ENCODE assay signal across 17 cellular contexts in the genomic region with DNA sequence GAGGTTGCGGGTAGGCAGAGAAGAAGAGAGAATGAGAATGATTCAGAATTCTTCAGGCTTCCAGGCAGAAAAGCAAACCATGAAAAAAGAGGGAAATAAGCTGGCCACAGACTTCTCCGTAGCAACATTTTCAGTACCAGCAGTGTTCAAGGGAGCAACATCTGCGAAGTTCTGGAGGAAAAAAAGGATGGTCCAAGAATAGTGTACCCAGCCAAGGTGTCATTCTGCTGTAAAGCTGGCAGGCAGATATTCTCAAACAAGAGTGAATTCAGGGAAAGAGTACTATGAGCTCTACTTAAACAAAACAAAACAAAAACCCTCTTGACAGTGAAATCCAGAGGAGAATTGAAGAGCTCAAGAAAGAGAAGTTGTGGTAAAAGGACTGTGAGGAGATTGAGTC.
"Had no signal": no experiment of that assay in that cellular context is flagged by ENCODE, and none has a peak within 500 bp of the region (broad histone marks: within the 10 kb centered on the region; RNA-seq: fewer than 3 reads in every experiment).

No MANE protein-coding gene starts in this region.

- H3K27ac ChIP-seq: ascending aorta, ovary, tibial artery, WERI-Rb-1 had no signal

- H3K27me3 Mint-ChIP-seq: activated naive CD8-positive, alpha-beta T cell treated with anti-CD3 and anti-CD28 coated beads, Interleukin-2, amount 50 U/mL, for 24 hours had no signal

- ATAC-seq: activated CD8-positive, alpha-beta T cell treated with anti-CD3 and anti-CD28 coated beads, Interleukin-2, amount 10 ng/mL, durations not matched to agents 7 days and 5 days; activated naive CD8-positive, alpha-beta T cell treated with anti-CD3 and anti-CD28 coated beads, Interleukin-2, amount 50 U/mL, for 24 hours; heart left ventricle; left lung had no signal

- H3K4me3 ChIP-seq: ascending aorta, ovary, tibial artery, uterus had no signal

- DNase-seq: activated CD4-positive, alpha-beta T cell treated with anti-CD3 and anti-CD28 coated beads for 48 hours; activated CD8-positive, alpha-beta memory T cell treated with anti-CD3 and anti-CD28 coated beads, Interleukin-2, amount 50 U/mL, for 48 hours; activated CD8-positive, alpha-beta T cell treated with anti-CD3 and anti-CD28 coated beads, Interleukin-2, amount 10 ng/mL, durations not matched to agents 7 days and 5 days; activated naive CD4-positive, alpha-beta T cell treated with Interleukin-2 at 50 U/mL for 16 hours; activated naive CD8-positive, alpha-beta T cell treated with anti-CD3 and anti-CD28 coated beads, Interleukin-2, amount 50 U/mL, for 24 hours; foreskin melanocyte; heart left ventricle; left lung; mesenchymal stem cell; ovary; stimulated activated CD4-positive, alpha-beta T cell treated with anti-CD3 and anti-CD28 coated beads, Interleukin-4, amount 100 ng/mL, for 4 hours; tibial artery; uterus; WERI-Rb-1 had no signal

- H3K27ac Mint-ChIP-seq: activated CD8-positive, alpha-beta T cell treated with anti-CD3 and anti-CD28 coated beads, Interleukin-2, amount 10 ng/mL, durations not matched to agents 7 days and 5 days; activated naive CD8-positive, alpha-beta T cell treated with anti-CD3 and anti-CD28 coated beads, Interleukin-2, amount 50 U/mL, for 24 hours; activated T-helper 1 cell treated with anti-CD3 and anti-CD28 coated beads, Interleukin-12 subunit alpha, Interleukin-12 subunit beta, Interleukin-2, Interleukin-4 antibody, amounts not matched to agents 30 ng/mL and 10 ng/mL and 1 ng/mL, durations not matched to agents 14 hours and 24 hours and 36 hours had no signal

- H3K36me3 ChIP-seq: ovary, uterus, WERI-Rb-1 had no signal

- H3K9me3 Mint-ChIP-seq: activated naive CD8-positive, alpha-beta T cell treated with anti-CD3 and anti-CD28 coated beads, Interleukin-2, amount 50 U/mL, for 24 hours; activated T-helper 1 cell treated with anti-CD3 and anti-CD28 coated beads, Interleukin-12 subunit alpha, Interleukin-12 subunit beta, Interleukin-2, Interleukin-4 antibody, amounts not matched to agents 30 ng/mL and 10 ng/mL and 1 ng/mL, durations not matched to agents 14 hours and 24 hours and 36 hours; neural crest cell had no signal

- H3K4me3 Mint-ChIP-seq: activated CD8-positive, alpha-beta T cell treated with anti-CD3 and anti-CD28 coated beads, Interleukin-2, amount 10 ng/mL, durations not matched to agents 7 days and 5 days; activated naive CD8-positive, alpha-beta T cell treated with anti-CD3 and anti-CD28 coated beads, Interleukin-2, amount 50 U/mL, for 24 hours; activated T-helper 1 cell treated with anti-CD3 and anti-CD28 coated beads, Interleukin-12 subunit alpha, Interleukin-12 subunit beta, Interleukin-2, Interleukin-4 antibody, amounts not matched to agents 30 ng/mL and 10 ng/mL and 1 ng/mL, durations not matched to agents 14 hours and 24 hours and 36 hours; neural crest cell had no signal

- H3K27me3 ChIP-seq: ascending aorta, heart left ventricle, left lung, ovary, tibial artery, uterus had no signal

- H3K4me1 ChIP-seq: ascending aorta, tibial artery, uterus had no signal

- H3K9me3 ChIP-seq: ascending aorta, heart left ventricle, left lung, ovary, tibial artery, uterus had no signal
